In genomic region chr15:75646112-75646943, GRCh38 we compare ENCODE assay signal across 1 cellular context.
TF ChIP-seq lines count a peak whose summit lies in the region.

No MANE protein-coding gene starts in this region.

TF ChIP-seq in IMR-90, 13 proteins besides CTCF, POLR2A, EP300 and RAD21 (continued from another document):
- no peak for TF ChIP-seq USF2 (IDR thresholded peaks at IDR 0.05; ENCODE audit: low read depth, low read length)
- no peak for TF ChIP-seq CEBPB (IDR thresholded peaks at IDR 0.05; ENCODE audit: low read depth, low read length)
- TF ChIP-seq MAZ (IDR thresholded peaks at IDR 0.05; ENCODE audit: borderline replicate concordance, low read depth, low read length): no peak
- no peak for TF ChIP-seq FOS (IDR thresholded peaks at IDR 0.05; ENCODE audit: low read depth, low read length)
- no peak for TF ChIP-seq RFX5 (IDR thresholded peaks at IDR 0.05; ENCODE audit: low read depth, low read length)
- TF ChIP-seq MAFK (IDR thresholded peaks at IDR 0.05; ENCODE audit: low read depth, low read length): no peak
- TF ChIP-seq SMC3 (IDR thresholded peaks at IDR 0.05; ENCODE audit: low read depth, low read length): no peak
